19 cellular contexts compared by ENCODE assay signal in genomic region chr14:74951443-74952194, GRCh38. TPM values are rescaled to one million over a fixed set of nuclear protein-coding genes. Genes with fewer than 3 reads are reported as not detected.
DNase-seq lines count a peak whose midpoint lies in the region; ATAC-seq and TF ChIP-seq lines count a peak whose summit lies in the region.
"Had no signal": no experiment of that assay in that cellular context is flagged by ENCODE, and none has a peak within 500 bp of the region (broad histone marks: within the 10 kb centered on the region; RNA-seq: fewer than 3 reads in every experiment).

No MANE protein-coding gene starts in this region.

- CTCF ChIA-PET in HEK293T (lab: Yijun Ruan, JAX): interaction anchor here (0.7 kb wide), 1 partner anchor 25 kb away, joined by 3 read pairs; no protein-coding TSS in a partner anchor

- TF ChIP-seq CTCF in body of pancreas (IDR thresholded peaks at IDR 0.05) (no peak), spleen (IDR thresholded peaks at IDR 0.05 in 8 of 11, conservative IDR thresholded peaks at IDR 0.05 in 3 of 11) (no peak)

- WGBS in body of pancreas, 2 donors: 79 to 99% methylated on average over 8 to 14 of the region's 15 CpGs
- 51 to 63% (median 52%) methylated on average over 7 to 15 of the region's 15 CpGs for WGBS in spleen, 5 donors

- H3K4me3 ChIP-seq in H7 (ENCODE audit: insufficient read depth, low read depth, low read length) (no peak overlapping the region), body of pancreas (no peak overlapping the region), mucosa of rectum (ENCODE audit: low read length in 2 of 2) (no peak overlapping the region), spleen (no peak overlapping the region)
- H3K4me3 ChIP-seq: lung, prostate gland, testis had no signal

- POLR2A ChIA-PET in HEK293T (lab: Yijun Ruan, JAX): interaction anchor here (0.6 to 1.4 kb wide), 5 partner anchors 20 to 111 kb away, joined by 3 to 4 read pairs (median 4); partner anchors contain the start of gene RPS6KL1

- peak; percentile 59 for DNase-seq in H7
- DNase-seq in body of pancreas: no peak
- DNase-seq in spleen: peak; percentile 62
- no peak for DNase-seq in NCI-H1436 treated with DMSO at 0.1 percent for 48 hours (lab: John Stamatoyannopoulos, UW)
- DNase-seq in SHP77 (lab: John Stamatoyannopoulos, UW): no peak
- no peak for DNase-seq in HEK293T (ENCODE audit: extremely low spot score)
- DNase-seq: activated CD4-positive, alpha-beta memory T cell treated with anti-CD3 and anti-CD28 coated beads for 36 hours; activated naive CD4-positive, alpha-beta T cell; activated T-cell treated with anti-CD3 and anti-CD28 coated beads for 4 hours; COR-L47; NCI-H526 treated with DMSO at 0.1 percent for 48 hours; T-helper 2 cell; testis; WERI-Rb-1 had no signal

- H3K4me1 ChIP-seq in body of pancreas (peaks cover 37% of the 10 kb centered on the region), mucosa of rectum (ENCODE audit: control insufficient read depth in 2 of 2, insufficient read depth in 2 of 2, low read length in 2 of 2) (peaks cover 17 to 21% of the 10 kb centered on the region in 2 donors), spleen (peaks cover 7 to 46% (median 28%) of the 10 kb centered on the region in 6 donors)
- H3K4me1 ChIP-seq: prostate gland had no signal

- H3K27ac ChIP-seq in body of pancreas (peak overlapping the region; percentile 38 to 68 (median 48)), mucosa of rectum (ENCODE audit: low read depth in 2 of 2, low read length in 2 of 2) (peak overlapping the region; percentile 57 to 65), spleen (no peak overlapping the region)
- H3K27ac ChIP-seq: prostate gland, testis, WERI-Rb-1 had no signal

- intact Hi-C loops in body of pancreas (cut with DNase I): no loop called here
- intact Hi-C loops in spleen (cut with DNase I; ENCODE audit: low total_unique reads): no loop called here

- peak overlapping the region; percentile 14 to 44 for H3K9ac ChIP-seq in mucosa of rectum (ENCODE audit: low read depth in 1 of 2, low read length in 2 of 2)

- no peak for ATAC-seq in body of pancreas
- ATAC-seq in HG03135 (IDR thresholded peaks at IDR 0.05; ENCODE audit: unreplicated experiment): no peak
- ATAC-seq: natural killer cell treated with Interleukin-12 subunit alpha and Interleukin-12 subunit beta and Interleukin-15 and Interleukin-18, amount 100 ng/mL, for 72 hours had no signal

- H3K36me3 ChIP-seq in H7 (replicated peaks; ENCODE audit: control insufficient read depth, insufficient read depth, low read length) (no peaks in the 10 kb centered on the region), body of pancreas (replicated peaks in 1 of 2; ENCODE audit: insufficient read depth in 1 of 2, low read depth in 2 of 2) (no peaks in the 10 kb centered on the region), mucosa of rectum (ENCODE audit: control insufficient read depth in 2 of 2, insufficient read depth in 2 of 2, low read length in 2 of 2) (no peaks in the 10 kb centered on the region), spleen (no peaks in the 10 kb centered on the region)
- H3K36me3 ChIP-seq: prostate gland had no signal

- H3K27me3 ChIP-seq in H7 (ENCODE audit: control insufficient read depth, insufficient read depth, low read length): peaks cover 12% of the 10 kb centered on the region
- H3K27me3 ChIP-seq in body of pancreas: no peaks in the 10 kb centered on the region
- no peaks in the 10 kb centered on the region for H3K27me3 ChIP-seq in mucosa of rectum (ENCODE audit: control insufficient read depth in 2 of 2, insufficient read depth in 2 of 2, low read length in 2 of 2)
- peaks cover 0 to 63% (median 12%) of the 10 kb centered on the region in 7 donors for H3K27me3 ChIP-seq in spleen (replicated peaks in 1 of 7)
- H3K27me3 ChIP-seq: testis had no signal

- no peak for TF ChIP-seq POLR2A in body of pancreas (IDR thresholded peaks at IDR 0.05)
- TF ChIP-seq POLR2A in spleen (IDR thresholded peaks at IDR 0.05): no peak

- H3K9me3 ChIP-seq in body of pancreas: no peaks in the 10 kb centered on the region
- no peaks in the 10 kb centered on the region for H3K9me3 ChIP-seq in mucosa of rectum (ENCODE audit: control insufficient read depth in 2 of 2, low read length in 2 of 2)
- H3K9me3 ChIP-seq in spleen: no peaks in the 10 kb centered on the region
- H3K9me3 ChIP-seq: prostate gland, testis had no signal

TF ChIP-seq in HEK293T, 16 proteins besides CTCF, POLR2A, EP300 and RAD21:
- no peak for TF ChIP-seq LEF1 (IDR thresholded peaks at IDR 0.05; ENCODE audit: borderline replicate concordance)

RNA-seq across cellular contexts. Expression of gene PGF, which starts 3.8 kb away (rescaled TPM):
- 4.6 and 6.9 TPM in 2 replicates for total RNA-seq in H7 (2014; rRNA removed; shearing (Covaris generic))
- total RNA-seq in body of pancreas: 1 to 10 TPM; 2.3 to 6.6 TPM
- total RNA-seq in spleen: 1 to 10 TPM; 2.2 to 7.7 (median 2.7) TPM
- polyA plus RNA-seq in spleen: 1 to 10 TPM in 2 of 3 donors, under 1 TPM in 1; 0.87 to 6.2 (median 2.7) TPM
- total RNA-seq: natural killer cell treated with Interleukin-12 subunit alpha and Interleukin-12 subunit beta and Interleukin-15 and Interleukin-18, amount 100 ng/mL, for 72 hours had no signal

RNA-seq across cellular contexts. Expression of gene RPS6KL1, which starts 28.6 kb away (rescaled TPM):
- 5.4 and 12.4 TPM in 2 replicates for total RNA-seq in H7 (2014; rRNA removed; shearing (Covaris generic))
- total RNA-seq in body of pancreas: 10 to 100 TPM in 1 of 2 donors, 1 to 10 TPM in 1; 8.0 to 16.2 TPM
- 10 to 100 TPM in 1 of 7 donors, 1 to 10 TPM in 6; 1.7 to 15.7 (median 5.7) TPM for total RNA-seq in spleen
- 1 to 10 TPM; 3.3 to 4.6 (median 4.6) TPM for polyA plus RNA-seq in spleen

RNA-seq across cellular contexts. Expression of gene EIF2B2, which starts 51.1 kb away (rescaled TPM):
- total RNA-seq in H7 (2014; rRNA removed; shearing (Covaris generic)): 50.5 and 51.8 TPM in 2 replicates
- 10 to 100 TPM; 12.9 to 17.1 TPM for total RNA-seq in body of pancreas
- 10 to 100 TPM; 18.7 to 38.1 (median 29.8) TPM for total RNA-seq in spleen
- polyA plus RNA-seq in spleen: 10 to 100 TPM; 16.0 to 24.4 (median 22.8) TPM

Comparison
In these comparisons a context has a peak if more than half of its experiments do, and no peak if none do; other contexts are left out.
1. DNase-seq: peak in H7 (single experiment) and spleen (single experiment); none in body of pancreas (0 of 4), NCI-H1436 treated with DMSO at 0.1 percent for 48 hours (single experiment), SHP77 (0 of 2) and HEK293T (single experiment).
2. H3K27ac ChIP-seq: peak in body of pancreas (4 of 4) and mucosa of rectum (2 of 2); none in spleen (0 of 8).